ENCODE assay signal across 16 cellular contexts in the genomic region with DNA sequence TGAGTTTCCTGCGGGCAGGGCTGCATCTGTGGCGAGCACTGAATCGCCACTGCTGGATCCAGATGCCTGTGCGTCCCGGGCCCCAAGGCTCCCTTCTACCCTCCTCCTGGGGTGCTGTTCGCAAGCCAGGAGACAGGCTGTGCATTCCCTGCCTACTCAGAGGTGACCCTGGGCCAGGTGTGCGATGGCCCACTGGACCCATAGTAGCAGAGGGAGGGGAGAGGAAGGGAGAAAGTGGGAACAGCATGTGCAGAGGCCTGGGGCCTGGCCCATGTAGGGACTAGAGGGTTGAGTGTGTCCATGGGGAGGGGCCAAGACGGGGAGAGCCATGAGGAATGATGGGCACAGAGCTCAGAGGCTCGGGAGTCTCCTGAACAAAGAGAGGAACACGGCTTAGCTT. TPM values are rescaled to one million over a fixed set of nuclear protein-coding genes. Genes with fewer than 3 reads are reported as not detected.
DNase-seq lines count a peak whose midpoint lies in the region; ATAC-seq and TF ChIP-seq lines count a peak whose summit lies in the region.
"Had no signal": no experiment of that assay in that cellular context is flagged by ENCODE, and none has a peak within 500 bp of the region (broad histone marks: within the 10 kb centered on the region; RNA-seq: fewer than 3 reads in every experiment).

No MANE protein-coding gene starts in this region.

- H3K4me1 ChIP-seq in esophagus squamous epithelium (peaks cover 31 to 74% (median 39%) of the 10 kb centered on the region in 3 donors), vagina (peaks cover 60% of the 10 kb centered on the region)

- TF ChIP-seq CTCF in esophagus squamous epithelium (IDR thresholded peaks at IDR 0.05) (no peak), nephron progenitor cell (IDR thresholded peaks at IDR 0.05) (no peak), vagina (IDR thresholded peaks at IDR 0.05) (no peak)

- H3K4me3 ChIP-seq in esophagus squamous epithelium: no peak overlapping the region
- H3K4me3 ChIP-seq in vagina: no peak overlapping the region
- H3K4me3 ChIP-seq: cardiac muscle cell had no signal

- H3K4me1 Mint-ChIP-seq in nephron progenitor cell: peaks cover 35% of the 10 kb centered on the region
- H3K4me1 Mint-ChIP-seq in activated T-helper 2 cell treated with anti-CD3 and anti-CD28 coated beads, Interferon-gamma antibody, Interleukin-2, Interleukin-4, amounts not matched to agents 10 μg/mL and 5 μg/mL and 100 μg/mL, durations not matched to agents 14 hours and 24 hours and 36 hours (ENCODE audit: low read depth): peaks cover 8% of the 10 kb centered on the region

- H3K9me3 ChIP-seq in esophagus squamous epithelium (no peaks in the 10 kb centered on the region), vagina (no peaks in the 10 kb centered on the region)

- TF ChIP-seq POLR2A in esophagus squamous epithelium (IDR thresholded peaks at IDR 0.05) (no peak), vagina (IDR thresholded peaks at IDR 0.05) (no peak)

- H3K9me3 Mint-ChIP-seq in nephron progenitor cell: peaks cover 18% of the 10 kb centered on the region
- H3K9me3 Mint-ChIP-seq in activated T-helper 2 cell treated with anti-CD3 and anti-CD28 coated beads, Interferon-gamma antibody, Interleukin-2, Interleukin-4, amounts not matched to agents 10 μg/mL and 5 μg/mL and 100 μg/mL, durations not matched to agents 14 hours and 24 hours and 36 hours: peaks cover 4% of the 10 kb centered on the region

- no peak for DNase-seq in Right ventricle myocardium superior
- DNase-seq in cardiac septum (ENCODE audit: low spot score): no peak
- DNase-seq in esophagus squamous epithelium (lab: John Stamatoyannopoulos, UW): no peak
- no peak for DNase-seq in nephron progenitor cell
- DNase-seq in vagina (ENCODE audit: extremely low spot score in 2 of 2): no peak
- DNase-seq in activated T-helper 2 cell treated with anti-CD3 and anti-CD28 coated beads, Interferon-gamma antibody, Interleukin-2, Interleukin-4, amounts not matched to agents 10 μg/mL and 5 μg/mL and 100 μg/mL, durations not matched to agents 14 hours and 24 hours and 36 hours (ENCODE audit: low spot score): no peak
- DNase-seq in NCI-H2107 treated with DMSO at 0.1 percent for 48 hours (lab: John Stamatoyannopoulos, UW; ENCODE audit: unreplicated experiment): no peak
- DNase-seq in cortex of kidney (lab: John Stamatoyannopoulos, UW): no peak
- DNase-seq: activated CD4-positive, alpha-beta T cell treated with anti-CD3 and anti-CD28 coated beads for 36 hours; CD4-positive, alpha-beta T cell; NCI-H1105 treated with DMSO at 0.1 percent for 48 hours; stimulated activated naive CD4-positive, alpha-beta T cell treated with Interleukin-2 at 50 U/mL for 16 hours had no signal

- intact Hi-C loops in Right ventricle myocardium superior (cut with DNase I): no loop called here
- intact Hi-C loops in cardiac septum (cut with DNase I): no loop called here
- intact Hi-C loops in esophagus squamous epithelium (cut with DNase I): no loop called here
- intact Hi-C loops in vagina (cut with DNase I): no loop called here
- intact Hi-C loops in activated T-helper 2 cell treated with anti-CD3 and anti-CD28 coated beads, Interferon-gamma antibody, Interleukin-2, Interleukin-4, amounts not matched to agents 10 μg/mL and 5 μg/mL and 100 μg/mL, durations not matched to agents 14 hours and 24 hours and 36 hours (cut with micrococcal nuclease): no loop called here

- H3K27ac ChIP-seq in esophagus squamous epithelium (peak overlapping the region; percentile 21 to 83 (median 74)), vagina (peak overlapping the region; percentile 28)
- H3K27ac ChIP-seq: cardiac muscle cell, KMS-11 had no signal

- peak; percentile 12 for ATAC-seq in Right ventricle myocardium superior (ENCODE audit: poor library complexity)
- ATAC-seq: activated CD4-positive, alpha-beta T cell treated with anti-CD3 and anti-CD28 coated beads for 36 hours had no signal

- WGBS in esophagus squamous epithelium, 2 donors: 29 to 38% methylated on average over 3 to 4 of the region's 10 CpGs

- no peak overlapping the region for H3K4me3 Mint-ChIP-seq in nephron progenitor cell
- H3K4me3 Mint-ChIP-seq in activated T-helper 2 cell treated with anti-CD3 and anti-CD28 coated beads, Interferon-gamma antibody, Interleukin-2, Interleukin-4, amounts not matched to agents 10 μg/mL and 5 μg/mL and 100 μg/mL, durations not matched to agents 14 hours and 24 hours and 36 hours (ENCODE audit: low read depth): no peak overlapping the region
- H3K4me3 Mint-ChIP-seq: activated CD4-positive, alpha-beta T cell treated with anti-CD3 and anti-CD28 coated beads for 36 hours; activated naive CD8-positive, alpha-beta T cell; CD4-positive, alpha-beta T cell; mesothelial cell of epicardium had no signal

- H3K27ac Mint-ChIP-seq in nephron progenitor cell: peak overlapping the region; percentile 85
- no peak overlapping the region for H3K27ac Mint-ChIP-seq in activated T-helper 2 cell treated with anti-CD3 and anti-CD28 coated beads, Interferon-gamma antibody, Interleukin-2, Interleukin-4, amounts not matched to agents 10 μg/mL and 5 μg/mL and 100 μg/mL, durations not matched to agents 14 hours and 24 hours and 36 hours
- H3K27ac Mint-ChIP-seq: activated CD4-positive, alpha-beta T cell treated with anti-CD3 and anti-CD28 coated beads for 36 hours; activated naive CD8-positive, alpha-beta T cell; CD4-positive, alpha-beta T cell had no signal

- H3K36me3 ChIP-seq in esophagus squamous epithelium: no peaks in the 10 kb centered on the region
- no peaks in the 10 kb centered on the region for H3K36me3 ChIP-seq in vagina
- H3K36me3 ChIP-seq: cardiac muscle cell had no signal

- H3K36me3 Mint-ChIP-seq in nephron progenitor cell (ENCODE audit: low read depth): peaks cover 29% of the 10 kb centered on the region
- H3K36me3 Mint-ChIP-seq in activated T-helper 2 cell treated with anti-CD3 and anti-CD28 coated beads, Interferon-gamma antibody, Interleukin-2, Interleukin-4, amounts not matched to agents 10 μg/mL and 5 μg/mL and 100 μg/mL, durations not matched to agents 14 hours and 24 hours and 36 hours (ENCODE audit: low read depth): peaks cover 5% of the 10 kb centered on the region

- no peaks in the 10 kb centered on the region for H3K27me3 Mint-ChIP-seq in nephron progenitor cell (ENCODE audit: low read depth, poor library complexity)
- no peaks in the 10 kb centered on the region for H3K27me3 Mint-ChIP-seq in activated T-helper 2 cell treated with anti-CD3 and anti-CD28 coated beads, Interferon-gamma antibody, Interleukin-2, Interleukin-4, amounts not matched to agents 10 μg/mL and 5 μg/mL and 100 μg/mL, durations not matched to agents 14 hours and 24 hours and 36 hours (ENCODE audit: low read depth)
- H3K27me3 Mint-ChIP-seq: activated CD4-positive, alpha-beta T cell treated with anti-CD3 and anti-CD28 coated beads for 36 hours; activated naive CD8-positive, alpha-beta T cell; CD4-positive, alpha-beta T cell had no signal

- H3K27me3 ChIP-seq in esophagus squamous epithelium (no peaks in the 10 kb centered on the region), vagina (no peaks in the 10 kb centered on the region)
- H3K27me3 ChIP-seq: cardiac muscle cell had no signal

RNA-seq across cellular contexts. Expression of a gene that starts 27.3 kb away (rescaled TPM):
- total RNA-seq in Right ventricle myocardium superior: 29.9 TPM
- total RNA-seq in cardiac septum: 28.1 TPM
- 10 to 100 TPM; 21.4 to 35.4 (median 28.5) TPM for total RNA-seq in esophagus squamous epithelium
- total RNA-seq in vagina: 28.2 TPM
- total RNA-seq in activated T-helper 2 cell treated with anti-CD3 and anti-CD28 coated beads, Interferon-gamma antibody, Interleukin-2, Interleukin-4, amounts not matched to agents 10 μg/mL and 5 μg/mL and 100 μg/mL, durations not matched to agents 14 hours and 24 hours and 36 hours: 87.5 and 89.3 TPM in 2 replicates

RNA-seq across cellular contexts. Expression of a gene that starts 29.8 kb away (rescaled TPM):
- total RNA-seq in Right ventricle myocardium superior (13.7 TPM), cardiac septum (20.8 TPM), esophagus squamous epithelium (10 to 100 TPM; 39.6 to 63.2 (median 44.0) TPM), vagina (42.7 TPM)
- total RNA-seq in activated T-helper 2 cell treated with anti-CD3 and anti-CD28 coated beads, Interferon-gamma antibody, Interleukin-2, Interleukin-4, amounts not matched to agents 10 μg/mL and 5 μg/mL and 100 μg/mL, durations not matched to agents 14 hours and 24 hours and 36 hours: 25.0 and 25.9 TPM in 2 replicates

RNA-seq across cellular contexts. Expression of a gene that starts 30.0 kb away (rescaled TPM):
- total RNA-seq in Right ventricle myocardium superior (11.8 TPM), cardiac septum (14.1 TPM), esophagus squamous epithelium (10 to 100 TPM; 23.6 to 35.6 (median 27.3) TPM), vagina (21.9 TPM)
- 18.8 and 19.0 TPM in 2 replicates for total RNA-seq in activated T-helper 2 cell treated with anti-CD3 and anti-CD28 coated beads, Interferon-gamma antibody, Interleukin-2, Interleukin-4, amounts not matched to agents 10 μg/mL and 5 μg/mL and 100 μg/mL, durations not matched to agents 14 hours and 24 hours and 36 hours

RNA-seq across cellular contexts. Expression of a gene that starts 50.4 kb away (rescaled TPM):
- total RNA-seq in Right ventricle myocardium superior (0.59 TPM), cardiac septum (0.32 TPM), esophagus squamous epithelium (1 to 10 TPM in 1 of 4 donors, under 1 TPM in 1, not detected in 2; 0.38 to 1.3 TPM), vagina (2.5 TPM)
- total RNA-seq in activated T-helper 2 cell treated with anti-CD3 and anti-CD28 coated beads, Interferon-gamma antibody, Interleukin-2, Interleukin-4, amounts not matched to agents 10 μg/mL and 5 μg/mL and 100 μg/mL, durations not matched to agents 14 hours and 24 hours and 36 hours: 3.9 and 4.3 TPM in 2 replicates
